In the genomic region with DNA sequence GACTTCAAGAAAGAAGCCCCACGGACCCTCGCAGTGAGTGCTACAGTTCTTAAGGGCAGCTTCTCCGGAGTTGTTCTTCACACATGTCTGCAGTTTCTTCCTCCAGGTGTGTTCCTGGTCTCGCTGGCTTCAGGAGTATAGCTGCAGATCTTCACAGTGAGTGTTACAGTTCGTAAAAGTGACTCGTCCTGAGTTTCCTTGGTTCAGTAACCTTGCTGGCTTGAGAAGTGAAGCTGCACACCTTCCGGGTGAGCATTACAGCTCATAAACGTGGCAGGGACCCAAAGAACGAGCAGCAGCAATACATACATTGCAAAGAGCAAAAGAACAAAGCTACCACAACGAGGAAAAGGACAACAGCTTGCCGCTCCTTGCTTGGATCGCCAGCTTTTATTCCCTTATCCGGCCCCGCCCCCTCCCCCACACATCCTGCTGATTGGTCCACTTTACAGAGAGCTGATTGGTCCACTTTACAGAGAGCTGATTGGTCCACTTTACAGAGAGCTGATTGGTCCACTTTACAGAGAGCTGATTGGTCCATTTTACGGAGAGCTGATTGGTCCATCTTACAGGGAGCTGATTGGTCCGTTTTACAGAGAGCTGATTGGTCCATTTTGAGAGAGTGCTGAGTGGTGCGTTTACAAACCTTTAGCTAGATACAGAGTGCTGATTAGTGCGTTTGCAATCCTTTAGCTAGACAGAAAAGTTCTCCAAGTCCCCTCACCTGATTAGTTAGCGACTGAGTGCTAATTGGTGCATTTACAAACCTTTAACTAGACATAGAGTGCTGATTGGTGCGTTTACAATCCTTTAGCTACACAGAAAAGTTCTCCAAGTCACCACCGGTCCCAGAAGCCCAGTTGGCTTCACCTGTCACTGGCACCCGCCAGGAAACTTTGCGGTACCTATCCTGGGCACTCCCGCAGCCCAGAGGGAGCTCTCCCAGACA, we compare ENCODE assay signal across 21 cellular contexts.
"Had no signal": no experiment of that assay in that cellular context is flagged by ENCODE, and none has a peak within 500 bp of the region (broad histone marks: within the 10 kb centered on the region; RNA-seq: fewer than 3 reads in every experiment).

No MANE protein-coding gene starts in this region.

- H3K27ac Mint-ChIP-seq: endodermal cell; naive B cell; stimulated activated memory B cell treated with anti-CD40 and anti-IgM and Interleukin-4, amounts not matched to agents 10 μg/mL and 1 μg/mL and 100 μg/mL, for 72 hours had no signal

- H3K36me3 ChIP-seq: brain microvascular endothelial cell, spleen, thoracic aorta, upper lobe of left lung, WERI-Rb-1 had no signal

- H3K4me1 ChIP-seq: spleen, upper lobe of left lung had no signal

- H3K79me2 ChIP-seq: hepatocyte had no signal

- H3K27me3 ChIP-seq: brain microvascular endothelial cell, hepatocyte, spleen, upper lobe of left lung had no signal

- DNase-seq: activated CD4-positive, alpha-beta T cell treated with anti-CD3 and anti-CD28 coated beads for 1 hour; activated CD8-positive, alpha-beta memory T cell treated with anti-CD3 and anti-CD28 coated beads for 24 hours; activated CD8-positive, alpha-beta memory T cell treated with anti-CD3 and anti-CD28 coated beads, Interleukin-2, amount 50 U/mL, for 48 hours; activated effector memory CD4-positive, alpha-beta T cell treated with Interleukin-2 at 50 U/mL for 16 hours; activated naive CD4-positive, alpha-beta T cell treated with anti-CD3 and anti-CD28 coated beads, Interleukin-2, amount 50 U/mL, for 16 hours; activated T-cell treated with anti-CD3 and anti-CD28 coated beads, Interleukin-2, amount 50 U/mL, for 48 hours; brain microvascular endothelial cell; central memory CD4-positive, alpha-beta T cell; endodermal cell; foreskin fibroblast; mesenchymal stem cell; mucosa of descending colon; naive B cell; stimulated activated CD4-positive, alpha-beta T cell treated with anti-CD3 and anti-CD28 coated beads, Interleukin-4, amount 100 ng/mL, for 4 hours; WERI-Rb-1 had no signal

- H3K27me3 Mint-ChIP-seq: naive B cell; stimulated activated memory B cell treated with anti-CD40 and anti-IgM and Interleukin-4, amounts not matched to agents 10 μg/mL and 1 μg/mL and 100 μg/mL, for 72 hours had no signal

- H3K4me3 Mint-ChIP-seq: endodermal cell; naive B cell; stimulated activated memory B cell treated with anti-CD40 and anti-IgM and Interleukin-4, amounts not matched to agents 10 μg/mL and 1 μg/mL and 100 μg/mL, for 72 hours had no signal

- H3K27ac ChIP-seq: brain microvascular endothelial cell, epithelial cell of prostate, hepatocyte, spleen, thoracic aorta, upper lobe of left lung, WERI-Rb-1 had no signal

- H3K4me1 Mint-ChIP-seq: naive B cell; stimulated activated memory B cell treated with anti-CD40 and anti-IgM and Interleukin-4, amounts not matched to agents 10 μg/mL and 1 μg/mL and 100 μg/mL, for 72 hours had no signal

- ATAC-seq: mucosa of descending colon had no signal

- H3K36me3 Mint-ChIP-seq: stimulated activated memory B cell treated with anti-CD40 and anti-IgM and Interleukin-4, amounts not matched to agents 10 μg/mL and 1 μg/mL and 100 μg/mL, for 72 hours had no signal

- H3K4me2 ChIP-seq: hepatocyte had no signal

- H2AFZ ChIP-seq: hepatocyte had no signal

- H3K4me3 ChIP-seq: hepatocyte, mucosa of descending colon, spleen, thoracic aorta, upper lobe of left lung had no signal
